In the genomic region with DNA sequence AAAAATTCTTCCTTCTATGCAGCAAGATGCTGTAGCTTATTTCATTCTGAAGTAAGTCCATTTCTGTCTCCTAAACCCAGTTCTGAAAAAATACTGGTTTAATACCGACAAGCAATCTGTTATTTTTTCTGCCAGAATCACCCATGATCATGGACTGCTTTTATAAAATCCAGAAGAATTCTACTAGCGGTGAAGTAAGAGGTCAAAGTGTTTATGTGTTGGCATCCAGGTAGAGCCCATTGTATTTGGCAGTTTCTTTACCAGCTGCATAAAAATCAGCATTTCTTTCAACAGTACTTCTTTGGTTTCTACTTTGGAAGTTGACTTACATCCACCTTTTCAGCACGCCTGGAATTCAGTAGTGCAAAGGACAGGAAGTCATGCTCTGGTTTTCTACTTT, we compare ENCODE assay signal across 14 cellular contexts.
DNase-seq lines count a peak whose midpoint lies in the region; ATAC-seq and TF ChIP-seq lines count a peak whose summit lies in the region.
"Had no signal": no experiment of that assay in that cellular context is flagged by ENCODE, and none has a peak within 500 bp of the region (broad histone marks: within the 10 kb centered on the region; RNA-seq: fewer than 3 reads in every experiment).

No MANE protein-coding gene starts in this region.

- H4K8ac ChIP-seq in IMR-90 (ENCODE audit: low read depth in 2 of 2, low read length in 2 of 2): no peak overlapping the region

- no peak for ATAC-seq in IMR-90 (ENCODE audit: low read depth)
- ATAC-seq in HG03520 (IDR thresholded peaks at IDR 0.05; ENCODE audit: unreplicated experiment): no peak

- TF ChIP-seq CTCF in IMR-90 (conservative IDR thresholded peaks at IDR 0.05; ENCODE audit: low read depth, low read length) (no peak), MM.1S (IDR thresholded peaks at IDR 0.05; ENCODE audit: low read length) (no peak), foreskin fibroblast (IDR thresholded peaks at IDR 0.05; ENCODE audit: low read depth, low read length) (no peak)

- 0 out of 2 replicates have a peak, but pooled peaks cover 1% of the 10 kb centered on the region for H3K4me1 ChIP-seq in IMR-90 (ENCODE audit: control insufficient read depth, insufficient read depth, low read length)
- H3K4me1 ChIP-seq in MM.1S (ENCODE audit: low read length): peaks cover 48% of the 10 kb centered on the region

- H3K9ac ChIP-seq in IMR-90 (ENCODE audit: low read depth, low read length) (no peak overlapping the region), MM.1S (ENCODE audit: low read length) (no peak overlapping the region)

- intact Hi-C loops in IMR-90 (cut with micrococcal nuclease): no loop called here

- H4K20me1 ChIP-seq in IMR-90 (ENCODE audit: insufficient read depth, low read length) (no peaks in the 10 kb centered on the region), MM.1S (ENCODE audit: insufficient read depth, low read length) (no peaks in the 10 kb centered on the region)

- CTCF ChIA-PET in IMR-90 (lab: Yijun Ruan, JAX): no interaction called here

- H3K27ac ChIP-seq in IMR-90 (ENCODE audit: insufficient read depth, low read length) (no peak overlapping the region), MM.1S (ENCODE audit: low read length) (no peak overlapping the region)

- H3K9me3 ChIP-seq in IMR-90 (ENCODE audit: control insufficient read depth, insufficient read depth, low read length) (no peaks in the 10 kb centered on the region), MM.1S (replicated peaks; ENCODE audit: insufficient read depth, low read length) (no peaks in the 10 kb centered on the region)

- TF ChIP-seq RAD21 in IMR-90 (IDR thresholded peaks at IDR 0.05; ENCODE audit: low read length): no peak

- H3K36me3 ChIP-seq in IMR-90 (ENCODE audit: control insufficient read depth, insufficient read depth, low read length) (no peaks in the 10 kb centered on the region), MM.1S (replicated peaks; ENCODE audit: insufficient read depth, low read length) (no peaks in the 10 kb centered on the region)

- H2AK5ac ChIP-seq in IMR-90 (ENCODE audit: low read depth, low read length): no peak overlapping the region

- H3K4me3 ChIP-seq in IMR-90 (ENCODE audit: insufficient read depth, low read depth, low read length) (no peak overlapping the region), MM.1S (ENCODE audit: low read length) (no peak overlapping the region), foreskin fibroblast (ENCODE audit: low read depth in 1 of 2, low read length in 2 of 2) (no peak overlapping the region)

- H2AFZ ChIP-seq in IMR-90 (replicated peaks; ENCODE audit: low read length, poor library complexity) (no peak overlapping the region), MM.1S (ENCODE audit: low read length) (no peak overlapping the region)

- dilution Hi-C loops in IMR-90 (cut with HindIII; ENCODE audit: low sequenced_read_pairs, unreplicated experiment): no loop called here

- no peak overlapping the region for H2AK9ac ChIP-seq in IMR-90 (replicated peaks; ENCODE audit: low read depth, low read length, poor library complexity)

- BruUV-seq in IMR-90 (replicated peaks; lab: Mats Ljungman, UMichigan): no TSS peak

- H3K27me3 ChIP-seq in IMR-90 (ENCODE audit: control insufficient read depth, insufficient read depth, low read length): no peaks in the 10 kb centered on the region
- H3K27me3 ChIP-seq in MM.1S (replicated peaks; ENCODE audit: insufficient read depth, low read length): no peaks in the 10 kb centered on the region

- 0 out of 2 replicates have a peak overlapping the region, but pooled peaks have one; percentile 9 for H2BK20ac ChIP-seq in IMR-90 (ENCODE audit: low read depth, low read length)

- no peak overlapping the region for H3K14ac ChIP-seq in IMR-90 (replicated peaks; ENCODE audit: low read depth, low read length)

- no peak overlapping the region for H3K23ac ChIP-seq in IMR-90 (ENCODE audit: low read depth, low read length)

- H3K9me1 ChIP-seq in IMR-90 (ENCODE audit: insufficient read depth, low read length): peaks cover under 1% of the 10 kb centered on the region

- no peak overlapping the region for H2BK120ac ChIP-seq in IMR-90 (ENCODE audit: low read depth, low read length)

- no peak overlapping the region for H3K4me2 ChIP-seq in IMR-90 (ENCODE audit: low read depth, low read length)
- H3K4me2 ChIP-seq in MM.1S (ENCODE audit: low read depth, low read length): 0 out of 2 replicates have a peak overlapping the region, but pooled peaks have one; percentile 3

- no peak overlapping the region for H2BK15ac ChIP-seq in IMR-90 (ENCODE audit: low read depth, low read length)

- H3K56ac ChIP-seq in IMR-90 (ENCODE audit: extremely low read depth, insufficient read depth, low read length): no peak overlapping the region

- POLR2A ChIA-PET in IMR-90 (lab: Charles Lee; ENCODE audit: unreplicated experiment): no interaction called here

- H3K18ac ChIP-seq in IMR-90 (ENCODE audit: low read depth, low read length): no peak overlapping the region

- H2BK5ac ChIP-seq in IMR-90 (ENCODE audit: low read depth, low read length, poor library complexity, severe bottlenecking): no peak overlapping the region

- H3F3A ChIP-seq in MM.1S (ENCODE audit: insufficient read depth, low read length): peaks cover 21% of the 10 kb centered on the region

- no peaks in the 10 kb centered on the region for H3K79me2 ChIP-seq in MM.1S (ENCODE audit: low read length)

- WGBS in IMR-90 (ENCODE audit: extremely low coverage in 2 of 2, insufficient read length in 1 of 2), 2 experiments: no CpG with 5 or more reads among the region's 3 CpGs

- no peak overlapping the region for H3K4ac ChIP-seq in IMR-90 (ENCODE audit: low read depth, low read length)

- H4K5ac ChIP-seq in IMR-90 (ENCODE audit: low read depth, low read length): no peak overlapping the region

- in situ Hi-C loops in IMR-90 (cut with MboI; ENCODE audit: low sequenced_read_pairs): no loop called here

- no peak overlapping the region for H4K91ac ChIP-seq in IMR-90 (ENCODE audit: insufficient read depth, low read depth, low read length)

- TF ChIP-seq POLR2A in IMR-90 (IDR thresholded peaks at IDR 0.05; ENCODE audit: low read depth, low read length): no peak

- DNase-seq in IMR-90 (no peak), MM.1S (no peak), RPMI8226 (peak; percentile 42), foreskin fibroblast (no peak), GF-D8 (lab: John Stamatoyannopoulos, UW) (no peak)
- DNase-seq: C1 segment of cervical spinal cord; Calu3; CD4-positive, alpha-beta memory T cell; COR-L47; DMS53; DMS79 treated with DMSO at 0.1 percent for 48 hours; H7; HCEC 1CT had no signal

- H3K9me2 ChIP-seq in MM.1S (replicated peaks; ENCODE audit: insufficient read depth, low read length): no peaks in the 10 kb centered on the region

- no peaks in the 10 kb centered on the region for H3K79me1 ChIP-seq in IMR-90 (ENCODE audit: low read depth in 1 of 2, low read length in 2 of 2)

TF ChIP-seq in IMR-90, 13 proteins besides CTCF, POLR2A, EP300 and RAD21:
- no peak for TF ChIP-seq FOS (IDR thresholded peaks at IDR 0.05; ENCODE audit: low read depth, low read length)
- TF ChIP-seq RCOR1 (IDR thresholded peaks at IDR 0.05; ENCODE audit: insufficient replicate concordance, low read length): no peak
- TF ChIP-seq NFE2L2 (IDR thresholded peaks at IDR 0.05; ENCODE audit: low read depth, low read length): no peak
- no peak for TF ChIP-seq SMC3 (IDR thresholded peaks at IDR 0.05; ENCODE audit: low read depth, low read length)
